In the genomic region with DNA sequence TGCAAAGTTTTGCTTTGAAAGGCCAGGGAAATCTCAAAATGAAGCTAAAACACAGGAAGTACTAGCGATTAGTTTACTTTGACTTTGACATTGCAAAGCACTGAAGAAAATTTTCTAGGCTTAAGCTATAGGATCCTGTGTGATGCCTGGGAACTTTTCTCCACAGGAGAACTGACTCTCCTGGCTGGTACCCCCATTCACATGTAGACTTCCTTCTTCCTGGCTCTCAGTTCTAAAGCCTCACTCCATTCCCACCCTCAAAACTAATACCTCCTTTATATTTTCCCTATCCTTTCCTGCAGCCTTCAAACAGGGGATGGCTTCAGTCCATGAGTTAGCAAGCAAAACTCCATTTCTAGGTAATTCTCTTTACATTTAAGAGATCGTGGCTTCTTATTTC, we compare ENCODE assay signal across 16 cellular contexts.
A peak's percentile ranks its signal among the peaks of the same experiment; 100 is the strongest.
DNase-seq lines count a peak whose midpoint lies in the region; ATAC-seq, FAIRE-seq and TF ChIP-seq lines count a peak whose summit lies in the region.
"Had no signal": no experiment of that assay in that cellular context is flagged by ENCODE, and none has a peak within 500 bp of the region (broad histone marks: within the 10 kb centered on the region; RNA-seq: fewer than 3 reads in every experiment).

No MANE protein-coding gene starts in this region.

- TF ChIP-seq POLR2A in GM12892 (IDR thresholded peaks at IDR 0.05; ENCODE audit: low read depth, low read length) = no peak

- FAIRE-seq in GM12892 (lab: Jason Lieb, UNC) = no peak
- FAIRE-seq: A204.1, G401.6, GM12891, HepG2, HTR-8/SVneo had no signal

- H3K27me3 ChIP-seq in H7 (ENCODE audit: control insufficient read depth, insufficient read depth, low read length) = no peaks in the 10 kb centered on the region

- no peak for ATAC-seq in HG03460 (IDR thresholded peaks at IDR 0.05; ENCODE audit: unreplicated experiment)
- no peak for ATAC-seq in HG03039 (IDR thresholded peaks at IDR 0.05; ENCODE audit: unreplicated experiment)
- ATAC-seq: HepG2 had no signal

- H3K36me3 ChIP-seq in H7 (replicated peaks; ENCODE audit: control insufficient read depth, insufficient read depth, low read length) = no peaks in the 10 kb centered on the region

- DNase-seq in H7 (peak; percentile 8), iPS-NIHi7 (ENCODE audit: extremely low spot score) (peak; percentile 11), CD1c-positive myeloid dendritic cell (ENCODE audit: extremely low spot score) (no peak), GM12892 (ENCODE audit: insufficient read length) (no peak)
- DNase-seq: C1 segment of cervical spinal cord; CD4-positive, alpha-beta memory T cell; DMS79; EL had no signal

- H3K4me3 ChIP-seq in H7 (ENCODE audit: insufficient read depth, low read depth, low read length) (no peak overlapping the region), WI38 (ENCODE audit: low read depth, low read length) (peak overlapping the region; percentile 25)

- TF ChIP-seq CTCF in WI38 (IDR thresholded peaks at IDR 0.05; ENCODE audit: low read depth, low read length) = no peak

Comparison
In these comparisons a context has a peak if more than half of its experiments do, and no peak if none do; other contexts are left out.
1. DNase-seq: peak in H7 (single experiment) and iPS-NIHi7 (single experiment); none in CD1c-positive myeloid dendritic cell (single experiment) and GM12892 (single experiment).